In genomic region chr4:141486375-141486997, GRCh38 we compare ENCODE assay signal across 17 cellular contexts.
A peak's percentile ranks its signal among the peaks of the same experiment; 100 is the strongest.
DNase-seq lines count a peak whose midpoint lies in the region; ATAC-seq and TF ChIP-seq lines count a peak whose summit lies in the region.
"Had no signal": no experiment of that assay in that cellular context is flagged by ENCODE, and none has a peak within 500 bp of the region (broad histone marks: within the 10 kb centered on the region; RNA-seq: fewer than 3 reads in every experiment).

No MANE protein-coding gene starts in this region.

- DNase-seq in AG10803 (ENCODE audit: low read depth) (peak; percentile 70), M059J (ENCODE audit: low read depth) (peak; percentile 62), chondrocyte (ENCODE audit: low spot score) (no peak), non-pigmented ciliary epithelial cell (ENCODE audit: low read depth) (peak; percentile 76), NAMALWA (ENCODE audit: low spot score) (no peak)
- no peak for DNase-seq in effector memory CD8-positive, alpha-beta T cell
- DNase-seq: activated B cell treated with CpG ODN at 0.5 μM for 24 hours; activated CD8-positive, alpha-beta memory T cell treated with anti-CD3 and anti-CD28 coated beads, Interleukin-2, amount 50 U/mL, for 4 hours; activated naive CD4-positive, alpha-beta T cell treated with anti-CD3 and anti-CD28 coated beads, Interleukin-2, amount 50 U/mL, for 16 hours; colonic mucosa; kidney; MM.1S; stimulated activated CD4-positive, alpha-beta T cell treated with anti-CD3 and anti-CD28 coated beads, Interleukin-1b, Interleukin-23, amount 100 ng/mL, for 48 hours; SW 1271 had no signal

- ATAC-seq in HG02588 (IDR thresholded peaks at IDR 0.05; ENCODE audit: unreplicated experiment) (no peak), HG02973 (IDR thresholded peaks at IDR 0.05; ENCODE audit: unreplicated experiment) (no peak)
- no peak for ATAC-seq in effector memory CD8-positive, alpha-beta T cell (replicated peaks)
- ATAC-seq: gastroesophageal sphincter had no signal

- peaks cover 13% of the 10 kb centered on the region for H3K4me1 Mint-ChIP-seq in chondrocyte (ENCODE audit: low read depth)
- peaks cover 0 to 2% of the 10 kb centered on the region in 2 donors for H3K4me1 Mint-ChIP-seq in effector memory CD8-positive, alpha-beta T cell (ENCODE audit: low read depth in 2 of 2)
- H3K4me1 Mint-ChIP-seq: activated B cell treated with CpG ODN at 0.5 μM for 24 hours had no signal

- H3K4me3 ChIP-seq in AG10803 (ENCODE audit: low read length), result no peak overlapping the region
- H3K4me3 ChIP-seq: colonic mucosa, gastroesophageal sphincter had no signal

- TF ChIP-seq CTCF in AG10803 (conservative IDR thresholded peaks at IDR 0.05; ENCODE audit: low read length), result no peak
- TF ChIP-seq CTCF in chondrocyte (IDR thresholded peaks at IDR 0.05), result no peak

- H3K36me3 Mint-ChIP-seq in chondrocyte (ENCODE audit: low read depth), result peaks cover 5% of the 10 kb centered on the region
- H3K36me3 Mint-ChIP-seq in effector memory CD8-positive, alpha-beta T cell (ENCODE audit: insufficient read depth), result no peaks in the 10 kb centered on the region

- peak overlapping the region; percentile 80 for H3K27ac Mint-ChIP-seq in chondrocyte (ENCODE audit: unreplicated experiment)
- H3K27ac Mint-ChIP-seq in effector memory CD8-positive, alpha-beta T cell, result no peak overlapping the region
- H3K27ac Mint-ChIP-seq: activated B cell treated with CpG ODN at 0.5 μM for 24 hours had no signal

- peaks cover 16% of the 10 kb centered on the region for H3K9me3 Mint-ChIP-seq in chondrocyte (ENCODE audit: low read depth)
- peaks cover 8 to 10% of the 10 kb centered on the region in 2 donors for H3K9me3 Mint-ChIP-seq in effector memory CD8-positive, alpha-beta T cell

- H3K4me3 Mint-ChIP-seq in chondrocyte (ENCODE audit: unreplicated experiment), result no peak overlapping the region
- H3K4me3 Mint-ChIP-seq in effector memory CD8-positive, alpha-beta T cell, result no peak overlapping the region
- H3K4me3 Mint-ChIP-seq: activated B cell treated with CpG ODN at 0.5 μM for 24 hours had no signal

- H3K27me3 Mint-ChIP-seq in chondrocyte (ENCODE audit: low read depth), result peaks cover 8% of the 10 kb centered on the region
- H3K27me3 Mint-ChIP-seq in effector memory CD8-positive, alpha-beta T cell, result peaks cover 6 to 8% of the 10 kb centered on the region in 2 donors
- H3K27me3 Mint-ChIP-seq: activated B cell treated with CpG ODN at 0.5 μM for 24 hours had no signal

Comparison
In these comparisons a context has a peak if more than half of its experiments do, and no peak if none do; other contexts are left out.
1. DNase-seq: peak in AG10803 (single experiment), M059J (single experiment) and non-pigmented ciliary epithelial cell (single experiment); none in chondrocyte (single experiment), NAMALWA (single experiment) and effector memory CD8-positive, alpha-beta T cell (0 of 3).